Comparison of ENCODE assay signal across 1 cellular context in genomic region chr10:32960022-32960421, GRCh38.
TF ChIP-seq lines count a peak whose summit lies in the region.

No MANE protein-coding gene starts in this region.

TF ChIP-seq in K562, 482 proteins besides CTCF, POLR2A, EP300 and RAD21 (continued from another document):
- TF ChIP-seq, protein P1, sequence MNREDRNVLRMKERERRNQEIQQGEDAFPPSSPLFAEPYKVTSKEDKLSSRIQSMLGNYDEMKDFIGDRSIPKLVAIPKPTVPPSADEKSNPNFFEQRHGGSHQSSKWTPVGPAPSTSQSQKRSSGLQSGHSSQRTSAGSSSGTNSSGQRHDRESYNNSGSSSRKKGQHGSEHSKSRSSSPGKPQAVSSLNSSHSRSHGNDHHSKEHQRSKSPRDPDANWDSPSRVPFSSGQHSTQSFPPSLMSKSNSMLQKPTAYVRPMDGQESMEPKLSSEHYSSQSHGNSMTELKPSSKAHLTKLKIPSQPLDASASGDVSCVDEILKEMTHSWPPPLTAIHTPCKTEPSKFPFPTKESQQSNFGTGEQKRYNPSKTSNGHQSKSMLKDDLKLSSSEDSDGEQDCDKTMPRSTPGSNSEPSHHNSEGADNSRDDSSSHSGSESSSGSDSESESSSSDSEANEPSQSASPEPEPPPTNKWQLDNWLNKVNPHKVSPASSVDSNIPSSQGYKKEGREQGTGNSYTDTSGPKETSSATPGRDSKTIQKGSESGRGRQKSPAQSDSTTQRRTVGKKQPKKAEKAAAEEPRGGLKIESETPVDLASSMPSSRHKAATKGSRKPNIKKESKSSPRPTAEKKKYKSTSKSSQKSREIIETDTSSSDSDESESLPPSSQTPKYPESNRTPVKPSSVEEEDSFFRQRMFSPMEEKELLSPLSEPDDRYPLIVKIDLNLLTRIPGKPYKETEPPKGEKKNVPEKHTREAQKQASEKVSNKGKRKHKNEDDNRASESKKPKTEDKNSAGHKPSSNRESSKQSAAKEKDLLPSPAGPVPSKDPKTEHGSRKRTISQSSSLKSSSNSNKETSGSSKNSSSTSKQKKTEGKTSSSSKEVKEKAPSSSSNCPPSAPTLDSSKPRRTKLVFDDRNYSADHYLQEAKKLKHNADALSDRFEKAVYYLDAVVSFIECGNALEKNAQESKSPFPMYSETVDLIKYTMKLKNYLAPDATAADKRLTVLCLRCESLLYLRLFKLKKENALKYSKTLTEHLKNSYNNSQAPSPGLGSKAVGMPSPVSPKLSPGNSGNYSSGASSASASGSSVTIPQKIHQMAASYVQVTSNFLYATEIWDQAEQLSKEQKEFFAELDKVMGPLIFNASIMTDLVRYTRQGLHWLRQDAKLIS (CRISPR knock-in tag; IDR thresholded peaks at IDR 0.05) = no peak
- TF ChIP-seq ZNF398 (CRISPR knock-in tag; IDR thresholded peaks at IDR 0.05) = no peak
- peak; percentile 76 for TF ChIP-seq CBFA2T2 (conservative IDR thresholded peaks at IDR 0.05)
- TF ChIP-seq SNAPC5 (CRISPR knock-in tag; IDR thresholded peaks at IDR 0.05) = no peak
- TF ChIP-seq TAF9B (IDR thresholded peaks at IDR 0.05; ENCODE audit: partially characterized antibody) = no peak
- TF ChIP-seq TCF7L2 (IDR thresholded peaks at IDR 0.05; ENCODE audit: low read depth, low read length) = no peak
- no peak for TF ChIP-seq CREM (IDR thresholded peaks at IDR 0.05; ENCODE audit: low read depth)
- TF ChIP-seq, protein P2, sequence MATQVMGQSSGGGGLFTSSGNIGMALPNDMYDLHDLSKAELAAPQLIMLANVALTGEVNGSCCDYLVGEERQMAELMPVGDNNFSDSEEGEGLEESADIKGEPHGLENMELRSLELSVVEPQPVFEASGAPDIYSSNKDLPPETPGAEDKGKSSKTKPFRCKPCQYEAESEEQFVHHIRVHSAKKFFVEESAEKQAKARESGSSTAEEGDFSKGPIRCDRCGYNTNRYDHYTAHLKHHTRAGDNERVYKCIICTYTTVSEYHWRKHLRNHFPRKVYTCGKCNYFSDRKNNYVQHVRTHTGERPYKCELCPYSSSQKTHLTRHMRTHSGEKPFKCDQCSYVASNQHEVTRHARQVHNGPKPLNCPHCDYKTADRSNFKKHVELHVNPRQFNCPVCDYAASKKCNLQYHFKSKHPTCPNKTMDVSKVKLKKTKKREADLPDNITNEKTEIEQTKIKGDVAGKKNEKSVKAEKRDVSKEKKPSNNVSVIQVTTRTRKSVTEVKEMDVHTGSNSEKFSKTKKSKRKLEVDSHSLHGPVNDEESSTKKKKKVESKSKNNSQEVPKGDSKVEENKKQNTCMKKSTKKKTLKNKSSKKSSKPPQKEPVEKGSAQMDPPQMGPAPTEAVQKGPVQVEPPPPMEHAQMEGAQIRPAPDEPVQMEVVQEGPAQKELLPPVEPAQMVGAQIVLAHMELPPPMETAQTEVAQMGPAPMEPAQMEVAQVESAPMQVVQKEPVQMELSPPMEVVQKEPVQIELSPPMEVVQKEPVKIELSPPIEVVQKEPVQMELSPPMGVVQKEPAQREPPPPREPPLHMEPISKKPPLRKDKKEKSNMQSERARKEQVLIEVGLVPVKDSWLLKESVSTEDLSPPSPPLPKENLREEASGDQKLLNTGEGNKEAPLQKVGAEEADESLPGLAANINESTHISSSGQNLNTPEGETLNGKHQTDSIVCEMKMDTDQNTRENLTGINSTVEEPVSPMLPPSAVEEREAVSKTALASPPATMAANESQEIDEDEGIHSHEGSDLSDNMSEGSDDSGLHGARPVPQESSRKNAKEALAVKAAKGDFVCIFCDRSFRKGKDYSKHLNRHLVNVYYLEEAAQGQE (CRISPR knock-in tag; IDR thresholded peaks at IDR 0.05; ENCODE audit: low read depth) = no peak
- TF ChIP-seq, protein P3, sequence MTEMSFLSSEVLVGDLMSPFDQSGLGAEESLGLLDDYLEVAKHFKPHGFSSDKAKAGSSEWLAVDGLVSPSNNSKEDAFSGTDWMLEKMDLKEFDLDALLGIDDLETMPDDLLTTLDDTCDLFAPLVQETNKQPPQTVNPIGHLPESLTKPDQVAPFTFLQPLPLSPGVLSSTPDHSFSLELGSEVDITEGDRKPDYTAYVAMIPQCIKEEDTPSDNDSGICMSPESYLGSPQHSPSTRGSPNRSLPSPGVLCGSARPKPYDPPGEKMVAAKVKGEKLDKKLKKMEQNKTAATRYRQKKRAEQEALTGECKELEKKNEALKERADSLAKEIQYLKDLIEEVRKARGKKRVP (CRISPR knock-in tag; IDR thresholded peaks at IDR 0.05) = no peak
- TF ChIP-seq ERF (CRISPR knock-in tag; IDR thresholded peaks at IDR 0.05) = no peak
- TF ChIP-seq CBFA2T3 (IDR thresholded peaks at IDR 0.05) = peak; percentile 86
- TF ChIP-seq HNRNPL (IDR thresholded peaks at IDR 0.05; ENCODE audit: low read depth, low read length) = no peak
- TF ChIP-seq ZEB2 (IDR thresholded peaks at IDR 0.05) = no peak
- TF ChIP-seq, protein P4, sequence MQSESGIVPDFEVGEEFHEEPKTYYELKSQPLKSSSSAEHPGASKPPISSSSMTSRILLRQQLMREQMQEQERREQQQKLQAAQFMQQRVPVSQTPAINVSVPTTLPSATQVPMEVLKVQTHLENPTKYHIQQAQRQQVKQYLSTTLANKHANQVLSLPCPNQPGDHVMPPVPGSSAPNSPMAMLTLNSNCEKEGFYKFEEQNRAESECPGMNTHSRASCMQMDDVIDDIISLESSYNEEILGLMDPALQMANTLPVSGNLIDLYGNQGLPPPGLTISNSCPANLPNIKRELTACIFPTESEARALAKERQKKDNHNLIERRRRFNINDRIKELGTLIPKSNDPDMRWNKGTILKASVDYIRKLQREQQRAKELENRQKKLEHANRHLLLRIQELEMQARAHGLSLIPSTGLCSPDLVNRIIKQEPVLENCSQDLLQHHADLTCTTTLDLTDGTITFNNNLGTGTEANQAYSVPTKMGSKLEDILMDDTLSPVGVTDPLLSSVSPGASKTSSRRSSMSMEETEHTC (IDR thresholded peaks at IDR 0.05) = no peak
- peak; percentile 66; the same call in 1 of the 2 replicates for TF ChIP-seq GATAD2B (IDR thresholded peaks at IDR 0.05; ENCODE audit: borderline replicate concordance)
- TF ChIP-seq ZFP30 (CRISPR knock-in tag; IDR thresholded peaks at IDR 0.05; ENCODE audit: borderline replicate concordance) = no peak
- no peak for TF ChIP-seq PHB2 (IDR thresholded peaks at IDR 0.05; ENCODE audit: low read depth)
- TF ChIP-seq, protein P5, sequence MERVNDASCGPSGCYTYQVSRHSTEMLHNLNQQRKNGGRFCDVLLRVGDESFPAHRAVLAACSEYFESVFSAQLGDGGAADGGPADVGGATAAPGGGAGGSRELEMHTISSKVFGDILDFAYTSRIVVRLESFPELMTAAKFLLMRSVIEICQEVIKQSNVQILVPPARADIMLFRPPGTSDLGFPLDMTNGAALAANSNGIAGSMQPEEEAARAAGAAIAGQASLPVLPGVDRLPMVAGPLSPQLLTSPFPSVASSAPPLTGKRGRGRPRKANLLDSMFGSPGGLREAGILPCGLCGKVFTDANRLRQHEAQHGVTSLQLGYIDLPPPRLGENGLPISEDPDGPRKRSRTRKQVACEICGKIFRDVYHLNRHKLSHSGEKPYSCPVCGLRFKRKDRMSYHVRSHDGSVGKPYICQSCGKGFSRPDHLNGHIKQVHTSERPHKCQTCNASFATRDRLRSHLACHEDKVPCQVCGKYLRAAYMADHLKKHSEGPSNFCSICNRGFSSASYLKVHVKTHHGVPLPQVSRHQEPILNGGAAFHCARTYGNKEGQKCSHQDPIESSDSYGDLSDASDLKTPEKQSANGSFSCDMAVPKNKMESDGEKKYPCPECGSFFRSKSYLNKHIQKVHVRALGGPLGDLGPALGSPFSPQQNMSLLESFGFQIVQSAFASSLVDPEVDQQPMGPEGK (CRISPR knock-in tag; IDR thresholded peaks at IDR 0.05; ENCODE audit: borderline replicate concordance) = no peak
- TF ChIP-seq NCOR1 (IDR thresholded peaks at IDR 0.05) = peak; percentile 63
- TF ChIP-seq, protein P6, sequence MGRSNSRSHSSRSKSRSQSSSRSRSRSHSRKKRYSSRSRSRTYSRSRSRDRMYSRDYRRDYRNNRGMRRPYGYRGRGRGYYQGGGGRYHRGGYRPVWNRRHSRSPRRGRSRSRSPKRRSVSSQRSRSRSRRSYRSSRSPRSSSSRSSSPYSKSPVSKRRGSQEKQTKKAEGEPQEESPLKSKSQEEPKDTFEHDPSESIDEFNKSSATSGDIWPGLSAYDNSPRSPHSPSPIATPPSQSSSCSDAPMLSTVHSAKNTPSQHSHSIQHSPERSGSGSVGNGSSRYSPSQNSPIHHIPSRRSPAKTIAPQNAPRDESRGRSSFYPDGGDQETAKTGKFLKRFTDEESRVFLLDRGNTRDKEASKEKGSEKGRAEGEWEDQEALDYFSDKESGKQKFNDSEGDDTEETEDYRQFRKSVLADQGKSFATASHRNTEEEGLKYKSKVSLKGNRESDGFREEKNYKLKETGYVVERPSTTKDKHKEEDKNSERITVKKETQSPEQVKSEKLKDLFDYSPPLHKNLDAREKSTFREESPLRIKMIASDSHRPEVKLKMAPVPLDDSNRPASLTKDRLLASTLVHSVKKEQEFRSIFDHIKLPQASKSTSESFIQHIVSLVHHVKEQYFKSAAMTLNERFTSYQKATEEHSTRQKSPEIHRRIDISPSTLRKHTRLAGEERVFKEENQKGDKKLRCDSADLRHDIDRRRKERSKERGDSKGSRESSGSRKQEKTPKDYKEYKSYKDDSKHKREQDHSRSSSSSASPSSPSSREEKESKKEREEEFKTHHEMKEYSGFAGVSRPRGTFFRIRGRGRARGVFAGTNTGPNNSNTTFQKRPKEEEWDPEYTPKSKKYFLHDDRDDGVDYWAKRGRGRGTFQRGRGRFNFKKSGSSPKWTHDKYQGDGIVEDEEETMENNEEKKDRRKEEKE (IDR thresholded peaks at IDR 0.05; ENCODE audit: borderline replicate concordance in 1 of 2, control insufficient read depth in 1 of 2, low read depth in 2 of 2, low read length in 1 of 2) = 0 out of 4 replicates have a peak, but pooled peaks of 1 of the 2 experiments have one; percentile 66
- no peak for TF ChIP-seq NBN (IDR thresholded peaks at IDR 0.05; ENCODE audit: low read depth)
- TF ChIP-seq ZNF695 (CRISPR knock-in tag; IDR thresholded peaks at IDR 0.05) = no peak
- no peak for TF ChIP-seq SMARCA5 (IDR thresholded peaks at IDR 0.05)
- TF ChIP-seq, protein P7, sequence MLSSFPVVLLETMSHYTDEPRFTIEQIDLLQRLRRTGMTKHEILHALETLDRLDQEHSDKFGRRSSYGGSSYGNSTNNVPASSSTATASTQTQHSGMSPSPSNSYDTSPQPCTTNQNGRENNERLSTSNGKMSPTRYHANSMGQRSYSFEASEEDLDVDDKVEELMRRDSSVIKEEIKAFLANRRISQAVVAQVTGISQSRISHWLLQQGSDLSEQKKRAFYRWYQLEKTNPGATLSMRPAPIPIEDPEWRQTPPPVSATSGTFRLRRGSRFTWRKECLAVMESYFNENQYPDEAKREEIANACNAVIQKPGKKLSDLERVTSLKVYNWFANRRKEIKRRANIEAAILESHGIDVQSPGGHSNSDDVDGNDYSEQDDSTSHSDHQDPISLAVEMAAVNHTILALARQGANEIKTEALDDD (IDR thresholded peaks at IDR 0.05) = peak; percentile 48; the same call in 1 of the 2 replicates
- no peak for TF ChIP-seq FOS (IDR thresholded peaks at IDR 0.05; ENCODE audit: extremely low read depth, insufficient read length)
- TF ChIP-seq TCF3 (CRISPR knock-in tag; IDR thresholded peaks at IDR 0.05) = peak; percentile 23; the same call in 1 of the 2 replicates
- TF ChIP-seq ESRRA (IDR thresholded peaks at IDR 0.05; ENCODE audit: borderline replicate concordance, low read depth) = peak; percentile 85
- TF ChIP-seq TAL1 (IDR thresholded peaks at IDR 0.05) = no peak
- 0 out of 4 replicates have a peak, but pooled peaks of 1 of the 2 experiments have one; percentile 18 for TF ChIP-seq MNT (conservative IDR thresholded peaks at IDR 0.05)
- TF ChIP-seq ZNF3 (CRISPR knock-in tag; IDR thresholded peaks at IDR 0.05) = no peak
- TF ChIP-seq, protein P8, sequence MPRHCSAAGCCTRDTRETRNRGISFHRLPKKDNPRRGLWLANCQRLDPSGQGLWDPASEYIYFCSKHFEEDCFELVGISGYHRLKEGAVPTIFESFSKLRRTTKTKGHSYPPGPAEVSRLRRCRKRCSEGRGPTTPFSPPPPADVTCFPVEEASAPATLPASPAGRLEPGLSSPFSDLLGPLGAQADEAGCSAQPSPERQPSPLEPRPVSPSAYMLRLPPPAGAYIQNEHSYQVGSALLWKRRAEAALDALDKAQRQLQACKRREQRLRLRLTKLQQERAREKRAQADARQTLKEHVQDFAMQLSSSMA (CRISPR knock-in tag; IDR thresholded peaks at IDR 0.05) = no peak
- TF ChIP-seq SIN3A (IDR thresholded peaks at IDR 0.05; ENCODE audit: borderline replicate concordance in 2 of 2, control insufficient read depth in 1 of 2, low read depth in 2 of 2, low read length in 2 of 2) = no peak
- no peak for TF ChIP-seq MIER1 (IDR thresholded peaks at IDR 0.05; ENCODE audit: low read depth)
- TF ChIP-seq GATAD2A (IDR thresholded peaks at IDR 0.05) = no peak
- no peak for TF ChIP-seq SIRT6 (IDR thresholded peaks at IDR 0.05; ENCODE audit: low read depth, low read length)
- peak; percentile 53; the same call in 1 of the 2 replicates for TF ChIP-seq SP1 (CRISPR knock-in tag; IDR thresholded peaks at IDR 0.05)
TF ChIP-seq in K562: peak in this region for 40.
